In the genomic region with DNA sequence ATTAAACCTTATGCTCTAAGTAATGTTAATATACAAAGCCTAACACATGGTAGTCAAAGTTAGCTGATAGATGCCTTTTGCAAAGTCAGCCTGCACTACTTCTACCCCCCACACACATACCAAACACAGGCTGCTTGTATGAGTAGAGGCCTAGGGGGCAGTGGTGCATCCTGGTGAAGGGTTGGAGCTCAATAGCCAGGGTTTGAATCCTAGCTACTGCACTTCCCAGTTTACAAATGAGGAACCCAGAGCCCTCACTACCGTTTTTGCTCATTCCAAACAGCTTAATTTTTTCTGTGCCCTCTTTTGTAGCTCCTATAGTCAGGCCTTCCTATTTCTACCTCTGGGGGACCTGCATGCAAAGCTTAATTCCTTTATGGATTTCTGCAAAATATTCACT, we compare ENCODE assay signal across 2 cellular contexts.
TF ChIP-seq lines count a peak whose summit lies in the region.

No MANE protein-coding gene starts in this region.

TF ChIP-seq in GM23338, 12 proteins besides CTCF, POLR2A, EP300 and RAD21 (continued from another document):
- no peak for TF ChIP-seq ZNF462 (CRISPR knock-in tag; IDR thresholded peaks at IDR 0.05)
- no peak for TF ChIP-seq POLR2AphosphoS5 (IDR thresholded peaks at IDR 0.05; ENCODE audit: low read depth)
- TF ChIP-seq EZH2phosphoT487 (IDR thresholded peaks at IDR 0.05; ENCODE audit: unreplicated experiment), result no peak
- TF ChIP-seq JUNB (IDR thresholded peaks at IDR 0.05; ENCODE audit: unreplicated experiment), result no peak
- no peak for TF ChIP-seq ZNF114 (CRISPR knock-in tag; IDR thresholded peaks at IDR 0.05)
- TF ChIP-seq CREB1 (CRISPR knock-in tag; IDR thresholded peaks at IDR 0.05; ENCODE audit: low read depth), result no peak
- TF ChIP-seq NANOG (IDR thresholded peaks at IDR 0.05; ENCODE audit: borderline replicate concordance), result no peak
- no peak for TF ChIP-seq REST (IDR thresholded peaks at IDR 0.05; ENCODE audit: unreplicated experiment)
- TF ChIP-seq EZH2 (IDR thresholded peaks at IDR 0.05; ENCODE audit: low read depth, unreplicated experiment), result no peak

TF ChIP-seq in WTC11, 78 proteins besides CTCF, POLR2A, EP300 and RAD21 (continued from another document):
- TF ChIP-seq, protein P1, sequence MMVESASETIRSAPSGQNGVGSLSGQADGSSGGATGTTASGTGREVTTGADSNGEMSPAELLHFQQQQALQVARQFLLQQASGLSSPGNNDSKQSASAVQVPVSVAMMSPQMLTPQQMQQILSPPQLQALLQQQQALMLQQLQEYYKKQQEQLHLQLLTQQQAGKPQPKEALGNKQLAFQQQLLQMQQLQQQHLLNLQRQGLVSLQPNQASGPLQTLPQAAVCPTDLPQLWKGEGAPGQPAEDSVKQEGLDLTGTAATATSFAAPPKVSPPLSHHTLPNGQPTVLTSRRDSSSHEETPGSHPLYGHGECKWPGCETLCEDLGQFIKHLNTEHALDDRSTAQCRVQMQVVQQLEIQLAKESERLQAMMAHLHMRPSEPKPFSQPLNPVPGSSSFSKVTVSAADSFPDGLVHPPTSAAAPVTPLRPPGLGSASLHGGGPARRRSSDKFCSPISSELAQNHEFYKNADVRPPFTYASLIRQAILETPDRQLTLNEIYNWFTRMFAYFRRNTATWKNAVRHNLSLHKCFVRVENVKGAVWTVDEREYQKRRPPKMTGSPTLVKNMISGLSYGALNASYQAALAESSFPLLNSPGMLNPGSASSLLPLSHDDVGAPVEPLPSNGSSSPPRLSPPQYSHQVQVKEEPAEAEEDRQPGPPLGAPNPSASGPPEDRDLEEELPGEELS (CRISPR knock-in tag; IDR thresholded peaks at IDR 0.05), result no peak
- TF ChIP-seq ZMAT4 (CRISPR knock-in tag; IDR thresholded peaks at IDR 0.05) (no peak), JUN (CRISPR knock-in tag; IDR thresholded peaks at IDR 0.05) (no peak), SP1 (CRISPR knock-in tag; conservative IDR thresholded peaks at IDR 0.05) (no peak), RORB (CRISPR knock-in tag; IDR thresholded peaks at IDR 0.05) (no peak), KAT7 (CRISPR knock-in tag; IDR thresholded peaks at IDR 0.05; ENCODE audit: borderline replicate concordance) (no peak), ZNF219 (CRISPR knock-in tag; IDR thresholded peaks at IDR 0.05; ENCODE audit: borderline replicate concordance) (no peak), ATF3 (CRISPR knock-in tag; conservative IDR thresholded peaks at IDR 0.05) (no peak), SMAD3 (CRISPR knock-in tag; IDR thresholded peaks at IDR 0.05; ENCODE audit: borderline replicate concordance) (no peak)
- TF ChIP-seq, protein P2, sequence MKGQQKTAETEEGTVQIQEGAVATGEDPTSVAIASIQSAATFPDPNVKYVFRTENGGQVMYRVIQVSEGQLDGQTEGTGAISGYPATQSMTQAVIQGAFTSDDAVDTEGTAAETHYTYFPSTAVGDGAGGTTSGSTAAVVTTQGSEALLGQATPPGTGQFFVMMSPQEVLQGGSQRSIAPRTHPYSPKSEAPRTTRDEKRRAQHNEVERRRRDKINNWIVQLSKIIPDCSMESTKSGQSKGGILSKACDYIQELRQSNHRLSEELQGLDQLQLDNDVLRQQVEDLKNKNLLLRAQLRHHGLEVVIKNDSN (CRISPR knock-in tag; IDR thresholded peaks at IDR 0.05), result no peak
